8 cellular contexts compared by ENCODE assay signal in genomic region chr10:14588084-14588937, GRCh38.
A peak's percentile ranks its signal among the peaks of the same experiment; 100 is the strongest.
DNase-seq lines count a peak whose midpoint lies in the region; ATAC-seq and TF ChIP-seq lines count a peak whose summit lies in the region.

No MANE protein-coding gene starts in this region.

- TF ChIP-seq CTCF in hepatocyte (IDR thresholded peaks at IDR 0.05; ENCODE audit: poor library complexity) = no peak

- no peaks in the 10 kb centered on the region for H3K9me3 Mint-ChIP-seq in stimulated activated memory B cell treated with anti-CD40 and anti-IgM and Interleukin-4, amounts not matched to agents 10 μg/mL and 1 μg/mL and 100 μg/mL, for 72 hours

- peaks cover 96% of the 10 kb centered on the region for H3K79me2 ChIP-seq in hepatocyte

- H2AFZ ChIP-seq in hepatocyte = no peak overlapping the region

- H3K9me3 ChIP-seq in hepatocyte (ENCODE audit: low read depth) = no peaks in the 10 kb centered on the region
- no peaks in the 10 kb centered on the region for H3K9me3 ChIP-seq in HAP-1

- H3K27me3 Mint-ChIP-seq in stimulated activated memory B cell treated with anti-CD40 and anti-IgM and Interleukin-4, amounts not matched to agents 10 μg/mL and 1 μg/mL and 100 μg/mL, for 72 hours = no peaks in the 10 kb centered on the region

- no peaks in the 10 kb centered on the region for H3K36me3 ChIP-seq in hepatocyte (replicated peaks; ENCODE audit: insufficient read depth, low read depth)
- H3K36me3 ChIP-seq in HAP-1 (replicated peaks) = no peaks in the 10 kb centered on the region

- peaks cover 26% of the 10 kb centered on the region for H3K4me1 ChIP-seq in hepatocyte (ENCODE audit: insufficient read depth)
- no peaks in the 10 kb centered on the region for H3K4me1 ChIP-seq in HAP-1

- H4K20me1 ChIP-seq in hepatocyte (ENCODE audit: insufficient read depth, poor library complexity, severe bottlenecking) = no peaks in the 10 kb centered on the region

- peaks cover 11% of the 10 kb centered on the region for H3K36me3 Mint-ChIP-seq in stimulated activated memory B cell treated with anti-CD40 and anti-IgM and Interleukin-4, amounts not matched to agents 10 μg/mL and 1 μg/mL and 100 μg/mL, for 72 hours

- H3K4me1 Mint-ChIP-seq in stimulated activated memory B cell treated with anti-CD40 and anti-IgM and Interleukin-4, amounts not matched to agents 10 μg/mL and 1 μg/mL and 100 μg/mL, for 72 hours = peaks cover 89% of the 10 kb centered on the region

- H3K27me3 ChIP-seq in hepatocyte = no peaks in the 10 kb centered on the region
- no peaks in the 10 kb centered on the region for H3K27me3 ChIP-seq in HAP-1 (ENCODE audit: low read depth)

- peak overlapping the region; percentile 86 for H3K27ac Mint-ChIP-seq in stimulated activated memory B cell treated with anti-CD40 and anti-IgM and Interleukin-4, amounts not matched to agents 10 μg/mL and 1 μg/mL and 100 μg/mL, for 72 hours

- H3K27ac ChIP-seq in hepatocyte = peak overlapping the region; percentile 84

- H3K9me2 ChIP-seq in hepatocyte (replicated peaks; ENCODE audit: insufficient read depth) = no peaks in the 10 kb centered on the region

- DNase-seq in AG08396 (ENCODE audit: low spot score) (peak; percentile 85), hepatocyte (ENCODE audit: low spot score) (peak; percentile 70), HAP-1 (ENCODE audit: low spot score in 2 of 2) (no peak), NCI-H128 (lab: John Stamatoyannopoulos, UW; ENCODE audit: unreplicated experiment) (no peak)
- peak; percentile 37 for DNase-seq in activated naive CD8-positive, alpha-beta T cell treated with anti-CD3 and anti-CD28 coated beads, Interleukin-2, amount 50 U/mL, for 16 hours (ENCODE audit: low read depth, low spot score)

- peak overlapping the region; percentile 55 for H3K4me2 ChIP-seq in hepatocyte

- 48% methylated on average over 13 of the region's 13 CpGs for WGBS in hepatocyte (ENCODE audit: low lambda C conversion rate, missing lambda C conversion rate)

- in situ Hi-C loops in HAP-1 (cut with MboI; ENCODE audit: low sequenced_read_pairs) = no loop called here

- ATAC-seq in GM19025 (IDR thresholded peaks at IDR 0.05; ENCODE audit: low read depth, unreplicated experiment) = peak; percentile 67
- peak; percentile 36 for ATAC-seq in HG03469 (IDR thresholded peaks at IDR 0.05; ENCODE audit: unreplicated experiment)
- ATAC-seq in stimulated activated memory B cell treated with anti-CD40 and anti-IgM and Interleukin-4, amounts not matched to agents 10 μg/mL and 1 μg/mL and 100 μg/mL, for 72 hours = peak; percentile 89

- H3K4me3 ChIP-seq in hepatocyte = no peak overlapping the region
- H3K4me3 ChIP-seq in HAP-1 = no peak overlapping the region

- H3K4me3 Mint-ChIP-seq in stimulated activated memory B cell treated with anti-CD40 and anti-IgM and Interleukin-4, amounts not matched to agents 10 μg/mL and 1 μg/mL and 100 μg/mL, for 72 hours = peak overlapping the region; percentile 58

Comparison
In these comparisons a context has a peak if more than half of its experiments do, and no peak if none do; other contexts are left out.
1. DNase-seq: peak in AG08396 (single experiment), activated naive CD8-positive, alpha-beta T cell treated with anti-CD3 and anti-CD28 coated beads, Interleukin-2, amount 50 U/mL, for 16 hours (single experiment) and hepatocyte (single experiment); none in HAP-1 (0 of 2) and NCI-H128 (single experiment).
2. ATAC-seq: peak in every context shown above with its lines; median percentile 89 in stimulated activated memory B cell treated with anti-CD40 and anti-IgM and Interleukin-4, amounts not matched to agents 10 μg/mL and 1 μg/mL and 100 μg/mL, for 72 hours; 67 in GM19025; 36 in HG03469.